Comparison of ENCODE assay signal across 1 cellular context in the genomic region with DNA sequence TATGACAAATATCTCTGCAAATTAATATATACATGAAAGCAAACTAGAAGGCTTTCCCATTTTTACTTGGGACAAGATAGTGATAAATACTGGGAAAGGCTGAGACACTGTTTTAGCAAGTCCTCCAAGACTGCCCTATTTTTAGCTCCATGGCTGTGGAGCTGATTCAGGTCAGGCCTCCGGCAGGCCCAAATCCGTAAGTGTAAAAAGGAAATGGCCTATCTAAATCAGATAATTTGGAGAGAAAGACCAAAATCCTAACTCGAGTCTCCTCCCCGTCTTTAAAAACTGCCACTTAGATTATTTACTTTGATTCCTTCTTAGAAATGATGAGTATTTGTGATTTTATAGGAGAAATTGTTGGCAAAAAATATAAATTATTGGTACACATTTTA.
TF ChIP-seq lines count a peak whose summit lies in the region.

No MANE protein-coding gene starts in this region.

TF ChIP-seq in H1, 55 proteins besides CTCF, POLR2A, EP300 and RAD21:
- no peak for TF ChIP-seq TBP (IDR thresholded peaks at IDR 0.05; ENCODE audit: low read depth, low read length)
- TF ChIP-seq GTF2F1 (IDR thresholded peaks at IDR 0.05; ENCODE audit: borderline replicate concordance, low read depth, low read length), result no peak
- no peak for TF ChIP-seq CHD7 (IDR thresholded peaks at IDR 0.05; ENCODE audit: insufficient replicate concordance, low read length)
TF ChIP-seq in H1: peak in this region for 0.
